Comparison of ENCODE assay signal across 20 cellular contexts in genomic region chr10:78890506-78890905, GRCh38.
"Had no signal": no experiment of that assay in that cellular context is flagged by ENCODE, and none has a peak within 500 bp of the region (broad histone marks: within the 10 kb centered on the region; RNA-seq: fewer than 3 reads in every experiment).

No MANE protein-coding gene starts in this region.

- H3K4me1 ChIP-seq: gastrocnemius medialis, psoas muscle, right lobe of liver, stomach, testis, uterus had no signal

- H3K36me3 ChIP-seq: cardiac muscle cell, gastrocnemius medialis, right lobe of liver, stomach, uterus had no signal

- H3K4me3 ChIP-seq: cardiac muscle cell, dorsolateral prefrontal cortex, gastrocnemius medialis, mucosa of descending colon, psoas muscle, right lobe of liver, stomach, testis, uterus had no signal

- H3K4me3 Mint-ChIP-seq: activated naive CD8-positive, alpha-beta T cell; naive B cell; neural crest cell had no signal

- H3K27ac ChIP-seq: cardiac muscle cell, dorsolateral prefrontal cortex, gastrocnemius medialis, psoas muscle, right lobe of liver, stomach, testis, uterus had no signal

- H3K9me3 ChIP-seq: mucosa of descending colon, testis had no signal

- H3K27me3 ChIP-seq: cardiac muscle cell, dorsolateral prefrontal cortex, gastrocnemius medialis, right lobe of liver, stomach, testis, uterus had no signal

- ATAC-seq: gastrocnemius medialis, left ventricle myocardium superior, mucosa of descending colon, psoas muscle, right lobe of liver had no signal

- H3K36me3 Mint-ChIP-seq: activated naive CD8-positive, alpha-beta T cell; naive B cell had no signal

- H3K27me3 Mint-ChIP-seq: activated naive CD8-positive, alpha-beta T cell had no signal

- H3K4me1 Mint-ChIP-seq: naive B cell, neural crest cell had no signal

- H3K27ac Mint-ChIP-seq: activated naive CD8-positive, alpha-beta T cell; naive B cell had no signal

- DNase-seq: activated CD8-positive, alpha-beta memory T cell treated with anti-CD3 and anti-CD28 coated beads for 24 hours; erythroblast; gastrocnemius medialis; kidney glomerular epithelial cell; left ventricle myocardium superior; mesenchymal stem cell; mucosa of descending colon; naive B cell; right lobe of liver; small intestine; stimulated activated CD4-positive, alpha-beta T cell treated with anti-CD3 and anti-CD28 coated beads, Interleukin-4, amount 100 ng/mL, for 1 hour; stomach; T1000; testis; uterus had no signal

- FAIRE-seq: small intestine had no signal
